In genomic region chr5:78637468-78637867, GRCh38 we compare ENCODE assay signal across 29 cellular contexts. TPM values are rescaled to one million over a fixed set of nuclear protein-coding genes. Genes with fewer than 3 reads are reported as not detected.
A peak's percentile ranks its signal among the peaks of the same experiment; 100 is the strongest.
DNase-seq lines count a peak whose midpoint lies in the region; ATAC-seq, FAIRE-seq and TF ChIP-seq lines count a peak whose summit lies in the region.
"Had no signal": no experiment of that assay in that cellular context is flagged by ENCODE, and none has a peak within 500 bp of the region (broad histone marks: within the 10 kb centered on the region; RNA-seq: fewer than 3 reads in every experiment).

No MANE protein-coding gene starts in this region.

- H4K91ac ChIP-seq in trophoblast cell (ENCODE audit: low read depth, low read length) = peak overlapping the region; percentile 53

- CTCF ChIA-PET in endothelial cell of umbilical vein (lab: Charles Lee) = interaction anchor here (0.9 to 2.9 kb wide), 8 partner anchors 10 to 328 kb away, joined by 3 to 10 read pairs (median 4); no protein-coding TSS in a partner anchor
- CTCF ChIA-PET in activated CD4-positive, alpha-beta T cell treated with anti-CD3 and anti-CD28 coated beads, Interleukin-2, amount 10 ng/mL, durations not matched to agents 7 days and 5 days (lab: Charles Lee) = no interaction called here

- H2BK12ac ChIP-seq in trophoblast cell (ENCODE audit: low read length) = peak overlapping the region; percentile 73

- H4K20me1 ChIP-seq in endothelial cell of umbilical vein (replicated peaks; ENCODE audit: control insufficient read depth, extremely low read depth, insufficient read depth, low read length) = no peaks in the 10 kb centered on the region

- H3K36me3 ChIP-seq in left ventricle myocardium inferior = peaks cover 4% of the 10 kb centered on the region
- peaks cover 5 to 8% of the 10 kb centered on the region in 2 experiments for H3K36me3 ChIP-seq in endothelial cell of umbilical vein (ENCODE audit: control insufficient read depth in 2 of 2, extremely low read depth in 1 of 2, insufficient read depth in 2 of 2, low read length in 2 of 2)
- peaks cover 0 to 13% of the 10 kb centered on the region in 2 experiments for H3K36me3 ChIP-seq in trophoblast cell (ENCODE audit: control insufficient read depth in 1 of 2, insufficient read depth in 2 of 2, low read length in 2 of 2)
- no peaks in the 10 kb centered on the region for H3K36me3 ChIP-seq in uterus
- no peaks in the 10 kb centered on the region for H3K36me3 ChIP-seq in ascending aorta

- H3K27ac ChIP-seq in left ventricle myocardium inferior (replicated peaks) = peak overlapping the region; percentile 66
- peak overlapping the region; percentile 27 for H3K27ac ChIP-seq in endothelial cell of umbilical vein (ENCODE audit: insufficient read depth, low read depth, low read length)
- H3K27ac ChIP-seq in trophoblast cell (ENCODE audit: low read depth, low read length) = no peak overlapping the region
- peak overlapping the region; percentile 65 to 71 for H3K27ac ChIP-seq in uterus
- peak overlapping the region in 1 of 2 donors; percentile 13 for H3K27ac ChIP-seq in ascending aorta
- H3K27ac ChIP-seq: psoas muscle had no signal

- no peak overlapping the region for H3K4me3 Mint-ChIP-seq in activated CD4-positive, alpha-beta T cell treated with anti-CD3 and anti-CD28 coated beads, Interleukin-2, amount 10 ng/mL, durations not matched to agents 7 days and 5 days
- H3K4me3 Mint-ChIP-seq: activated CD8-positive, alpha-beta T cell treated with anti-CD3 and anti-CD28 coated beads for 36 hours; activated naive CD4-positive, alpha-beta T cell treated with anti-CD3 and anti-CD28 coated beads for 36 hours; activated T-helper 1 cell treated with anti-CD3 and anti-CD28 coated beads, Interleukin-12 subunit alpha, Interleukin-12 subunit beta, Interleukin-2, Interleukin-4 antibody, amounts not matched to agents 30 ng/mL and 10 ng/mL and 1 ng/mL, durations not matched to agents 14 hours and 24 hours and 36 hours; CD4-positive, alpha-beta T cell; IgD-negative memory B cell; natural killer cell treated with Interleukin-12 subunit alpha and Interleukin-12 subunit beta and Interleukin-15 and Interleukin-18, amount 100 ng/mL, for 72 hours; stimulated activated effector memory CD8-positive, alpha-beta T cell treated with anti-CD3 and anti-CD28 coated beads, Interleukin-12 subunit alpha, Interleukin-12 subunit beta, amount 100 ng/mL, for 72 hours; T-helper 2 cell treated with Interferon-gamma antibody and Interleukin-4, amounts not matched to agents 5 μg/mL and 100 μg/mL, for 36 hours had no signal

- H3K27me3 ChIP-seq in left ventricle myocardium inferior (ENCODE audit: low read depth) = no peaks in the 10 kb centered on the region
- no peaks in the 10 kb centered on the region for H3K27me3 ChIP-seq in endothelial cell of umbilical vein (ENCODE audit: control insufficient read depth in 2 of 2, insufficient read depth in 2 of 2, low read length in 2 of 2)
- H3K27me3 ChIP-seq in trophoblast cell (ENCODE audit: insufficient read depth, low read length) = no peaks in the 10 kb centered on the region
- no peaks in the 10 kb centered on the region for H3K27me3 ChIP-seq in uterus
- H3K27me3 ChIP-seq in ascending aorta = no peaks in the 10 kb centered on the region

- H3K79me2 ChIP-seq in endothelial cell of umbilical vein (ENCODE audit: control insufficient read depth, insufficient read depth, low read length) = peaks cover 62% of the 10 kb centered on the region
- peaks cover 27% of the 10 kb centered on the region for H3K79me2 ChIP-seq in trophoblast cell (ENCODE audit: control insufficient read depth, insufficient read depth, low read length, poor library complexity)

- H2BK120ac ChIP-seq in trophoblast cell (ENCODE audit: insufficient read depth, low read length, poor library complexity) = peak overlapping the region; percentile 18

- peaks cover 6% of the 10 kb centered on the region for H3K27me3 Mint-ChIP-seq in activated CD4-positive, alpha-beta T cell treated with anti-CD3 and anti-CD28 coated beads, Interleukin-2, amount 10 ng/mL, durations not matched to agents 7 days and 5 days
- H3K27me3 Mint-ChIP-seq: IgD-negative memory B cell had no signal

- H4K8ac ChIP-seq in trophoblast cell (ENCODE audit: low read depth, low read length) = peak overlapping the region; percentile 42

- dilution Hi-C loops in endothelial cell of umbilical vein (cut with MboI; ENCODE audit: extremely low pct_ligation_motif_present, low sequenced_read_pairs) = no loop called here

- no peak overlapping the region for H3K4me2 ChIP-seq in endothelial cell of umbilical vein (ENCODE audit: insufficient read depth, low read length)
- no peak overlapping the region for H3K4me2 ChIP-seq in trophoblast cell (ENCODE audit: low read length)

- ATAC-seq in Right ventricle myocardium superior (ENCODE audit: poor library complexity) = no peak
- ATAC-seq: activated CD8-positive, alpha-beta T cell treated with anti-CD3 and anti-CD28 coated beads for 36 hours; mucosa of descending colon; natural killer cell treated with Interleukin-12 subunit alpha and Interleukin-12 subunit beta and Interleukin-15 and Interleukin-18, amount 100 ng/mL, for 72 hours; stimulated activated effector memory CD8-positive, alpha-beta T cell treated with anti-CD3 and anti-CD28 coated beads, Interleukin-12 subunit alpha, Interleukin-12 subunit beta, amount 100 ng/mL, for 72 hours had no signal

- H2AFZ ChIP-seq in endothelial cell of umbilical vein (ENCODE audit: low read depth, low read length) (no peak overlapping the region), trophoblast cell (ENCODE audit: insufficient read depth, low read length, poor library complexity) (no peak overlapping the region)

- FAIRE-seq in endothelial cell of umbilical vein (lab: Jason Lieb, UNC) = no peak
- FAIRE-seq: bronchial epithelial cell, keratinocyte had no signal

- H3K27ac Mint-ChIP-seq in activated CD4-positive, alpha-beta T cell treated with anti-CD3 and anti-CD28 coated beads, Interleukin-2, amount 10 ng/mL, durations not matched to agents 7 days and 5 days = no peak overlapping the region
- H3K27ac Mint-ChIP-seq: activated CD8-positive, alpha-beta T cell treated with anti-CD3 and anti-CD28 coated beads for 36 hours; activated naive CD4-positive, alpha-beta T cell treated with anti-CD3 and anti-CD28 coated beads for 36 hours; activated T-helper 1 cell treated with anti-CD3 and anti-CD28 coated beads, Interleukin-12 subunit alpha, Interleukin-12 subunit beta, Interleukin-2, Interleukin-4 antibody, amounts not matched to agents 30 ng/mL and 10 ng/mL and 1 ng/mL, durations not matched to agents 14 hours and 24 hours and 36 hours; CD4-positive, alpha-beta T cell; IgD-negative memory B cell; natural killer cell treated with Interleukin-12 subunit alpha and Interleukin-12 subunit beta and Interleukin-15 and Interleukin-18, amount 100 ng/mL, for 72 hours; stimulated activated effector memory CD8-positive, alpha-beta T cell treated with anti-CD3 and anti-CD28 coated beads, Interleukin-12 subunit alpha, Interleukin-12 subunit beta, amount 100 ng/mL, for 72 hours; T-helper 2 cell treated with Interferon-gamma antibody and Interleukin-4, amounts not matched to agents 5 μg/mL and 100 μg/mL, for 36 hours had no signal

- peak overlapping the region; percentile 16 for H3K14ac ChIP-seq in trophoblast cell (ENCODE audit: low read length)

- peak overlapping the region; percentile 61 for H2BK5ac ChIP-seq in trophoblast cell (ENCODE audit: low read depth, low read length, poor library complexity)

- TF ChIP-seq POLR2A in endothelial cell of umbilical vein (IDR thresholded peaks at IDR 0.05; ENCODE audit: low read depth, low read length) (no peak), uterus (IDR thresholded peaks at IDR 0.05) (no peak)

- BruUV-seq in endothelial cell of umbilical vein (replicated peaks; lab: Mats Ljungman, UMichigan) = no TSS peak

- POLR2A ChIA-PET in endothelial cell of umbilical vein (lab: Charles Lee) = interaction anchor here (0.7 kb wide), 1 partner anchor 133 kb away, joined by 10 read pairs; no protein-coding TSS in a partner anchor
- POLR2A ChIA-PET in activated CD4-positive, alpha-beta T cell treated with anti-CD3 and anti-CD28 coated beads, Interleukin-2, amount 10 ng/mL, durations not matched to agents 7 days and 5 days (lab: Charles Lee) = no interaction called here

- H3K79me1 ChIP-seq in trophoblast cell (ENCODE audit: low read length) = peaks cover 20% of the 10 kb centered on the region

- H3K4me3 ChIP-seq in left ventricle myocardium inferior = no peak overlapping the region
- H3K4me3 ChIP-seq in endothelial cell of umbilical vein (replicated peaks in 1 of 3; ENCODE audit: insufficient read depth in 1 of 3, low read depth in 1 of 3, low read length in 3 of 3) = no peak overlapping the region
- no peak overlapping the region for H3K4me3 ChIP-seq in trophoblast cell (ENCODE audit: low read depth, low read length)
- no peak overlapping the region for H3K4me3 ChIP-seq in uterus
- H3K4me3 ChIP-seq in ascending aorta = no peak overlapping the region
- H3K4me3 ChIP-seq: mucosa of descending colon, psoas muscle had no signal

- no peaks in the 10 kb centered on the region for H3K9me1 ChIP-seq in endothelial cell of umbilical vein (replicated peaks; ENCODE audit: control insufficient read depth, extremely low read depth, insufficient read depth, low read length)

- peak overlapping the region; percentile 87 for H3K4ac ChIP-seq in trophoblast cell (ENCODE audit: low read depth, low read length)

- no peaks in the 10 kb centered on the region for H3K9me3 Mint-ChIP-seq in activated CD4-positive, alpha-beta T cell treated with anti-CD3 and anti-CD28 coated beads, Interleukin-2, amount 10 ng/mL, durations not matched to agents 7 days and 5 days
- H3K9me3 Mint-ChIP-seq: activated CD8-positive, alpha-beta T cell treated with anti-CD3 and anti-CD28 coated beads for 36 hours; activated naive CD4-positive, alpha-beta T cell treated with anti-CD3 and anti-CD28 coated beads for 36 hours; activated T-helper 1 cell treated with anti-CD3 and anti-CD28 coated beads, Interleukin-12 subunit alpha, Interleukin-12 subunit beta, Interleukin-2, Interleukin-4 antibody, amounts not matched to agents 30 ng/mL and 10 ng/mL and 1 ng/mL, durations not matched to agents 14 hours and 24 hours and 36 hours; CD4-positive, alpha-beta T cell; IgD-negative memory B cell; natural killer cell treated with Interleukin-12 subunit alpha and Interleukin-12 subunit beta and Interleukin-15 and Interleukin-18, amount 100 ng/mL, for 72 hours; stimulated activated effector memory CD8-positive, alpha-beta T cell treated with anti-CD3 and anti-CD28 coated beads, Interleukin-12 subunit alpha, Interleukin-12 subunit beta, amount 100 ng/mL, for 72 hours; T-helper 2 cell treated with Interferon-gamma antibody and Interleukin-4, amounts not matched to agents 5 μg/mL and 100 μg/mL, for 36 hours had no signal

- H3K36me3 Mint-ChIP-seq in activated CD4-positive, alpha-beta T cell treated with anti-CD3 and anti-CD28 coated beads, Interleukin-2, amount 10 ng/mL, durations not matched to agents 7 days and 5 days (ENCODE audit: low read depth) = no peaks in the 10 kb centered on the region
- H3K36me3 Mint-ChIP-seq: natural killer cell treated with Interleukin-12 subunit alpha and Interleukin-12 subunit beta and Interleukin-15 and Interleukin-18, amount 100 ng/mL, for 72 hours; stimulated activated effector memory CD8-positive, alpha-beta T cell treated with anti-CD3 and anti-CD28 coated beads, Interleukin-12 subunit alpha, Interleukin-12 subunit beta, amount 100 ng/mL, for 72 hours had no signal

- peak overlapping the region; percentile 0 for H4K12ac ChIP-seq in trophoblast cell (ENCODE audit: low read depth, low read length)

- H3K23ac ChIP-seq in trophoblast cell (ENCODE audit: low read length) = no peak overlapping the region

- no CpG with 5 or more reads among the region's 5 CpGs for WGBS in trophoblast cell (ENCODE audit: extremely low coverage, insufficient coverage, insufficient read length)

- H2AK5ac ChIP-seq in trophoblast cell (ENCODE audit: low read length) = peak overlapping the region; percentile 80

- no peak for TF ChIP-seq CTCF in left ventricle myocardium inferior (IDR thresholded peaks at IDR 0.05; ENCODE audit: borderline replicate concordance)
- no peak for TF ChIP-seq CTCF in endothelial cell of umbilical vein (IDR thresholded peaks at IDR 0.05; ENCODE audit: extremely low read depth in 1 of 2, insufficient read depth in 1 of 2, low read depth in 1 of 2, low read length in 2 of 2)
- TF ChIP-seq CTCF in uterus (IDR thresholded peaks at IDR 0.05) = no peak
- TF ChIP-seq CTCF in ascending aorta (IDR thresholded peaks at IDR 0.05) = no peak

- H3K9me3 ChIP-seq in left ventricle myocardium inferior (replicated peaks) (no peaks in the 10 kb centered on the region), endothelial cell of umbilical vein (replicated peaks; ENCODE audit: control insufficient read depth, insufficient read depth, low read length) (no peaks in the 10 kb centered on the region), trophoblast cell (ENCODE audit: insufficient read depth, low read depth, low read length) (no peaks in the 10 kb centered on the region), uterus (no peaks in the 10 kb centered on the region), ascending aorta (no peaks in the 10 kb centered on the region)
- H3K9me3 ChIP-seq: mucosa of descending colon, psoas muscle had no signal

- H3K18ac ChIP-seq in trophoblast cell (ENCODE audit: low read length) = peak overlapping the region; percentile 81

- intact Hi-C loops in left ventricle myocardium inferior (cut with micrococcal nuclease) (no loop called here), Right ventricle myocardium superior (cut with DNase I) (loop anchor here (10.0 kb wide), 1 partner anchor 93 kb away; no protein-coding TSS in a partner anchor), endothelial cell of umbilical vein (cut with micrococcal nuclease) (no loop called here), uterus (cut with DNase I; ENCODE audit: low total_unique reads) (no loop called here), ascending aorta (cut with DNase I) (no loop called here)

- H3K9ac ChIP-seq in endothelial cell of umbilical vein (replicated peaks; ENCODE audit: extremely low read depth, insufficient read depth, low read length) (no peak overlapping the region), trophoblast cell (ENCODE audit: low read length) (no peak overlapping the region)

- no peaks in the 10 kb centered on the region for H3K4me1 Mint-ChIP-seq in activated CD4-positive, alpha-beta T cell treated with anti-CD3 and anti-CD28 coated beads, Interleukin-2, amount 10 ng/mL, durations not matched to agents 7 days and 5 days
- H3K4me1 Mint-ChIP-seq: stimulated activated effector memory CD8-positive, alpha-beta T cell treated with anti-CD3 and anti-CD28 coated beads, Interleukin-12 subunit alpha, Interleukin-12 subunit beta, amount 100 ng/mL, for 72 hours had no signal

- DNase-seq in left ventricle myocardium inferior = no peak
- DNase-seq in Right ventricle myocardium superior = no peak
- no peak for DNase-seq in endothelial cell of umbilical vein (ENCODE audit: low read depth, low spot score)
- no peak for DNase-seq in trophoblast cell
- DNase-seq in uterus = no peak
- no peak for DNase-seq in C1 segment of cervical spinal cord (lab: John Stamatoyannopoulos, UW)
- no peak for DNase-seq in activated CD4-positive, alpha-beta T cell treated with anti-CD3 and anti-CD28 coated beads, Interleukin-2, amount 10 ng/mL, durations not matched to agents 7 days and 5 days
- no peak for DNase-seq in ascending aorta (ENCODE audit: low spot score in 2 of 2)
- DNase-seq: activated CD4-positive, CD25-positive, alpha-beta regulatory T cell treated with anti-CD3 and anti-CD28 coated beads, Interleukin-2, amount 50 U/mL, for 72 hours; activated CD8-positive, alpha-beta memory T cell treated with anti-CD3 and anti-CD28 coated beads, Interleukin-2, amount 50 U/mL, for 48 hours; activated CD8-positive, alpha-beta T cell treated with anti-CD3 and anti-CD28 coated beads for 36 hours; activated naive CD4-positive, alpha-beta T cell treated with anti-CD3 and anti-CD28 coated beads for 36 hours; AML-193; CD4-positive, alpha-beta T cell; DND-41; glutamatergic neuron; mucosa of descending colon; NCI-H1694 treated with DMSO at 0.1 percent for 48 hours; NCI-H510A; occipital lobe; psoas muscle; SHP77 had no signal

- H3K4me1 ChIP-seq in left ventricle myocardium inferior (peaks cover 71% of the 10 kb centered on the region), endothelial cell of umbilical vein (ENCODE audit: control insufficient read depth, extremely low read depth, insufficient read depth, low read length) (peaks cover 40% of the 10 kb centered on the region), trophoblast cell (ENCODE audit: control insufficient read depth in 1 of 2, insufficient read depth in 2 of 2, low read length in 2 of 2) (peaks cover 34 to 36% of the 10 kb centered on the region in 2 experiments), uterus (peaks cover 5 to 8% of the 10 kb centered on the region in 2 donors), ascending aorta (peaks cover 0 to 35% of the 10 kb centered on the region in 2 donors)

RNA-seq across cellular contexts. Expression of gene LHFPL2, which starts 11.1 kb away (rescaled TPM):
- total RNA-seq in left ventricle myocardium inferior (5.0 TPM), Right ventricle myocardium superior (5.0 TPM), endothelial cell of umbilical vein (26.8 and 36.3 TPM in 2 replicates), uterus (100 to 1,000 TPM in 1 of 4 donors, 10 to 100 TPM in 3; 14.7 to 127 (median 28.0) TPM), ascending aorta (9.7 TPM)
- 9.3 and 9.6 TPM in 2 replicates for polyA plus RNA-seq in endothelial cell of umbilical vein
- 8.1 and 9.5 TPM in 2 replicates for polyA plus RNA-seq in endothelial cell of umbilical vein (2011; cell fraction: cytosol; rRNA removed)
- 19.9 and 20.5 TPM in 2 replicates for polyA plus RNA-seq in endothelial cell of umbilical vein (2011; cell fraction: nucleus; rRNA removed)
- polyA plus RNA-seq in endothelial cell of umbilical vein (2012) = 34.9 and 35.2 TPM in 2 replicates
- polyA minus RNA-seq in endothelial cell of umbilical vein = 29.7 and 34.7 TPM in 2 replicates
- polyA minus RNA-seq in endothelial cell of umbilical vein (2011; cell fraction: cytosol; rRNA and poly(A)+ RNA removed) = 2.4 TPM
- 46.8 and 57.6 TPM in 2 replicates for polyA minus RNA-seq in endothelial cell of umbilical vein (2011; cell fraction: nucleus; rRNA and poly(A)+ RNA removed)
- 27.9 and 29.1 TPM in 2 replicates for polyA plus RNA-seq in trophoblast cell (2013)
- under 1 TPM; 0.15 to 0.37 TPM for total RNA-seq in activated CD4-positive, alpha-beta T cell treated with anti-CD3 and anti-CD28 coated beads, Interleukin-2, amount 10 ng/mL, durations not matched to agents 7 days and 5 days
- total RNA-seq: activated naive CD4-positive, alpha-beta T cell treated with anti-CD3 and anti-CD28 coated beads for 36 hours had no signal
